ENCODE assay signal across 8 cellular contexts in the genomic region with DNA sequence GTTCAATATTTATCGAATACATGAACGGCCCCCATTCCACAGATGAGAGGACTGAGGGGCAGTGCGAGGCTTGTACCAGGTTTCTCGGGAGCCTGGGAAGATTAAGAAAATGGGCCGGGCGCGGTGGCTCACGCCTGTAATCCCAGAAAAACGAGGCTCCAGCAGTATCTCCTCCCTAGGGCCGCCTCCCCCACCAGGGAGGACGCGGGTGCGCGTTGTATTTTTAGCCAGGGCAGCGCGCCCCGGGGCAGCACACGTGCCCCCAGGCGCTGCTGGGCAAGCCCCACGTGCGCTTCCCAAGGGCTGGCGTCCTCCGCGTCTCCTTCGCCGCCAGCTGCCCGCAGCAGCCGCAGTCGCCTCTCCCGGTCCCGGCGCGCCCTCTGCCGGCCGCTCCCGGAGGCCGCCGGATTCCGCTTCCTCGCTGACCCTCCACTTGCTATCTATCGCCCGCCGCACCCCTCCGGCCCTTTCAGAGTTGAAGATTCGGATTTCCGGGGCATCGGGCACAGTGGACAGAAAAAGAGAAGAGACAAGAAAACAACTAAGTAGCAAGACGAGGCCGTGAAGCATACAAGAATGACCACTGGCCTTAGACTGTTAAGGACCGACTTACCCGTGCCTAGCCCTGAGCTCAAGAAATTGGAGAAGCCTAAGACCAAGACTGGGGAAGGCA. TPM values are rescaled to one million over a fixed set of nuclear protein-coding genes. Genes with fewer than 3 reads are reported as not detected.
DNase-seq lines count a peak whose midpoint lies in the region; ATAC-seq and TF ChIP-seq lines count a peak whose summit lies in the region.

No MANE protein-coding gene starts in this region.

- H3K36me3 ChIP-seq in OCI-LY7 (ENCODE audit: insufficient read depth, low read length) (no peaks in the 10 kb centered on the region), subcutaneous abdominal adipose tissue (ENCODE audit: control insufficient read depth in 5 of 5, insufficient read depth in 5 of 5, low read length in 5 of 5) (no peaks in the 10 kb centered on the region)

- H3K9me3 ChIP-seq in OCI-LY7 (ENCODE audit: low read length) = no peaks in the 10 kb centered on the region
- H3K9me3 ChIP-seq in subcutaneous abdominal adipose tissue (ENCODE audit: control insufficient read depth in 5 of 5, low read length in 5 of 5) = no peaks in the 10 kb centered on the region

- H3K4me3 ChIP-seq in OCI-LY7 (ENCODE audit: low read depth, low read length, poor library complexity, severe bottlenecking) (peak overlapping the region; percentile 70), fibroblast of mammary gland (ENCODE audit: control insufficient read depth, low read depth, low read length) (no peak overlapping the region), subcutaneous abdominal adipose tissue (ENCODE audit: low read depth in 1 of 5, low read length in 5 of 5) (peak overlapping the region in 2 of 5 donors; percentile 48)

- peak; percentile 11 to 21 for ATAC-seq in naive thymus-derived CD8-positive, alpha-beta T cell
- ATAC-seq in HG02840 (IDR thresholded peaks at IDR 0.05; ENCODE audit: low FRiP score, unreplicated experiment) = no peak

- H3K79me2 ChIP-seq in OCI-LY7 (ENCODE audit: insufficient read depth, low read depth, low read length) = no peaks in the 10 kb centered on the region

- no peak overlapping the region for H3K27ac ChIP-seq in OCI-LY7 (ENCODE audit: low read depth, low read length, poor library complexity, severe bottlenecking)
- peak overlapping the region; percentile 51 for H3K27ac ChIP-seq in subcutaneous abdominal adipose tissue (ENCODE audit: low read depth, low read length)

- H3K4me1 Mint-ChIP-seq in Calu3 (ENCODE audit: low read depth, unreplicated experiment) = peaks cover 15% of the 10 kb centered on the region
- H3K4me1 Mint-ChIP-seq in naive thymus-derived CD8-positive, alpha-beta T cell = peaks cover 10 to 24% (median 20%) of the 10 kb centered on the region in 4 donors

- peak; percentile 73 for TF ChIP-seq CTCF in Calu3 (IDR thresholded peaks at IDR 0.05; ENCODE audit: unreplicated experiment)
- TF ChIP-seq CTCF in OCI-LY7 (conservative IDR thresholded peaks at IDR 0.05; ENCODE audit: low read length) = peak; percentile 96
- peak; percentile 39 for TF ChIP-seq CTCF in fibroblast of mammary gland (conservative IDR thresholded peaks at IDR 0.05; ENCODE audit: control insufficient read depth, insufficient read depth, low read depth, low read length)

- H3K9me3 Mint-ChIP-seq in Calu3 (ENCODE audit: low read depth, unreplicated experiment) = no peaks in the 10 kb centered on the region
- H3K9me3 Mint-ChIP-seq in naive thymus-derived CD8-positive, alpha-beta T cell = no peaks in the 10 kb centered on the region

- POLR2A ChIA-PET in OCI-LY7 (lab: Charles Lee) = interaction anchor here (0.6 to 1.5 kb wide), 4 partner anchors 9 to 102 kb away, joined by 4 to 7 read pairs (median 6); a partner anchor contains a TSS
- POLR2A ChIA-PET in naive thymus-derived CD8-positive, alpha-beta T cell (lab: Charles Lee) = interaction anchor here (0.6 to 2.0 kb wide), 17 partner anchors 9 to 250 kb away, joined by 3 to 12 read pairs (median 6); a partner anchor contains a TSS

- peak overlapping the region; percentile 78 for H3K4me2 ChIP-seq in OCI-LY7 (ENCODE audit: low read length)

- peak overlapping the region; percentile 66 for H2AFZ ChIP-seq in OCI-LY7 (ENCODE audit: low read length)

- intact Hi-C loops in Calu3 (cut with micrococcal nuclease; ENCODE audit: unreplicated experiment) (no loop called here), OCI-LY7 (cut with micrococcal nuclease; ENCODE audit: unreplicated experiment) (loop anchor here (1.0 to 5.0 kb wide), 3 partner anchors 16 to 249 kb away; no protein-coding TSS in a partner anchor)

- H3K9me2 ChIP-seq in OCI-LY7 (ENCODE audit: insufficient read depth, low read length) = no peaks in the 10 kb centered on the region

- peaks cover 0 to 24% (median 12%) of the 10 kb centered on the region in 5 donors for H3K27me3 ChIP-seq in subcutaneous abdominal adipose tissue (ENCODE audit: control insufficient read depth in 5 of 5, insufficient read depth in 4 of 5, low read length in 5 of 5)

- CTCF ChIA-PET in Calu3 (lab: Charles Lee) = interaction anchor here (0.9 to 1.4 kb wide), 6 partner anchors 16 to 75 kb away, joined by 3 to 14 read pairs (median 6); a partner anchor contains a TSS
- CTCF ChIA-PET in OCI-LY7 (lab: Charles Lee; ENCODE audit: unreplicated experiment) = interaction anchor here (0.6 to 1.2 kb wide), 4 partner anchors 10 to 34 kb away, joined by 3 to 4 read pairs (median 3); a partner anchor contains a TSS

- peak; percentile 86 for DNase-seq in Calu3
- DNase-seq in HPDE6-E6E7 (ENCODE audit: extremely low spot score) = peak; percentile 62
- DNase-seq in OCI-LY7 (ENCODE audit: low spot score) = peak; percentile 76
- DNase-seq in activated T-cell treated with anti-CD3 and anti-CD28 coated beads, Interleukin-2, amount 50 U/mL, for 48 hours = peak; percentile 81 to 86
- peak; percentile 70 for DNase-seq in fibroblast of mammary gland (ENCODE audit: low read depth)
- peak; percentile 30 to 74 (median 58) for DNase-seq in naive thymus-derived CD8-positive, alpha-beta T cell

- no peaks in the 10 kb centered on the region for H4K20me1 ChIP-seq in OCI-LY7 (ENCODE audit: insufficient read depth, low read length)

- no peak overlapping the region for H3K27ac Mint-ChIP-seq in Calu3 (ENCODE audit: unreplicated experiment)
- H3K27ac Mint-ChIP-seq in naive thymus-derived CD8-positive, alpha-beta T cell = peak overlapping the region in 2 of 10 donors; percentile 46 to 67

- H3K36me3 Mint-ChIP-seq in Calu3 (ENCODE audit: insufficient read depth, unreplicated experiment) = peaks cover 4% of the 10 kb centered on the region
- H3K36me3 Mint-ChIP-seq in naive thymus-derived CD8-positive, alpha-beta T cell = no peaks in the 10 kb centered on the region

- H3K4me3 Mint-ChIP-seq in Calu3 (ENCODE audit: low read depth, unreplicated experiment) = peak overlapping the region; percentile 52
- H3K4me3 Mint-ChIP-seq in naive thymus-derived CD8-positive, alpha-beta T cell = peak overlapping the region; percentile 16 to 96 (median 83)

- peaks cover 35% of the 10 kb centered on the region for H3K4me1 ChIP-seq in OCI-LY7 (ENCODE audit: insufficient read depth, low read length, poor library complexity, severe bottlenecking)
- peaks cover 2 to 52% (median 44%) of the 10 kb centered on the region in 5 donors for H3K4me1 ChIP-seq in subcutaneous abdominal adipose tissue (ENCODE audit: control insufficient read depth in 5 of 5, insufficient read depth in 5 of 5, low read length in 5 of 5)

- H3K9ac ChIP-seq in subcutaneous abdominal adipose tissue (ENCODE audit: low read length in 5 of 5) = peak overlapping the region in 1 of 5 donors; percentile 68

- H3K27me3 Mint-ChIP-seq in Calu3 (ENCODE audit: unreplicated experiment) = peaks cover 24% of the 10 kb centered on the region
- peaks cover 0 to 19% (median 7%) of the 10 kb centered on the region in 5 donors for H3K27me3 Mint-ChIP-seq in naive thymus-derived CD8-positive, alpha-beta T cell

- BruUV-seq in Calu3 (replicated peaks; lab: Mats Ljungman, UMichigan) (no TSS peak), OCI-LY7 (replicated peaks; lab: Mats Ljungman, UMichigan) (no TSS peak)

RNA-seq across cellular contexts. Expression of a gene that starts 1.9 kb away (rescaled TPM):
- total RNA-seq in Calu3 (2022) = 0.24 and 0.49 TPM in 2 replicates
- 9.8 and 12.8 TPM in 2 replicates for total RNA-seq in OCI-LY7 (2014; rRNA removed; shearing (Covaris generic))
- 6.7 and 11.8 TPM in 2 replicates for total RNA-seq in OCI-LY7 (2022)
- total RNA-seq in naive thymus-derived CD8-positive, alpha-beta T cell = 1 to 10 TPM in 1 of 2 experiments, under 1 TPM in 1; 0.66 to 1.2 TPM
- polyA plus RNA-seq in naive thymus-derived CD8-positive, alpha-beta T cell = not detected

RNA-seq across cellular contexts. Expression of a gene that starts 11.1 kb away (rescaled TPM):
- total RNA-seq in Calu3 (2022) (608 and 648 TPM in 2 replicates), OCI-LY7 (2022) (692 and 803 TPM in 2 replicates)
- 491 and 519 TPM in 2 replicates for total RNA-seq in OCI-LY7 (2014; rRNA removed; shearing (Covaris generic))
- 100 to 1,000 TPM; 308 to 327 TPM for total RNA-seq in naive thymus-derived CD8-positive, alpha-beta T cell
- 100 to 1,000 TPM; 209 to 690 (median 643) TPM for polyA plus RNA-seq in naive thymus-derived CD8-positive, alpha-beta T cell

RNA-seq across cellular contexts. Expression of a gene that starts 14.8 kb away (rescaled TPM):
- total RNA-seq in Calu3 (2022) (0.19 and 0.20 TPM in 2 replicates), OCI-LY7 (2022) (0.30 and 0.61 TPM in 2 replicates)
- total RNA-seq in OCI-LY7 (2014; rRNA removed; shearing (Covaris generic)) = 0.49 and 0.63 TPM in 2 replicates
- not detected for total RNA-seq in naive thymus-derived CD8-positive, alpha-beta T cell
- not detected for polyA plus RNA-seq in naive thymus-derived CD8-positive, alpha-beta T cell

RNA-seq across cellular contexts. Expression of a gene that starts 18.8 kb away (rescaled TPM):
- total RNA-seq in Calu3 (2022) (59.6 and 61.1 TPM in 2 replicates), OCI-LY7 (2022) (75.0 and 80.8 TPM in 2 replicates)
- total RNA-seq in OCI-LY7 (2014; rRNA removed; shearing (Covaris generic)) = 70.4 and 70.5 TPM in 2 replicates
- total RNA-seq in naive thymus-derived CD8-positive, alpha-beta T cell = 100 to 1,000 TPM; 146 to 147 TPM
- polyA plus RNA-seq in naive thymus-derived CD8-positive, alpha-beta T cell = 100 to 1,000 TPM in 1 of 3 donors, 10 to 100 TPM in 2; 75.7 to 107 (median 98.6) TPM

RNA-seq across cellular contexts. Expression of a gene that starts 32.8 kb away (rescaled TPM):
- total RNA-seq in Calu3 (2022) (31.9 and 33.0 TPM in 2 replicates), OCI-LY7 (2022) (50.2 and 66.8 TPM in 2 replicates)
- total RNA-seq in OCI-LY7 (2014; rRNA removed; shearing (Covaris generic)) = 30.2 and 34.7 TPM in 2 replicates
- total RNA-seq in naive thymus-derived CD8-positive, alpha-beta T cell = 10 to 100 TPM; 74.7 to 82.7 TPM
- polyA plus RNA-seq in naive thymus-derived CD8-positive, alpha-beta T cell = 1 to 10 TPM in 2 of 3 donors, under 1 TPM in 1; 0.90 to 2.7 (median 1.1) TPM

Comparison
In these comparisons a context has a peak if more than half of its experiments do, and no peak if none do; other contexts are left out.
1. CTCF ChIP-seq: peak in every context shown above with its lines; median percentile 96 in OCI-LY7; 73 in Calu3; 39 in fibroblast of mammary gland.